12 cellular contexts compared by ENCODE assay signal in genomic region chr4:76801621-76802545, GRCh38.
DNase-seq lines count a peak whose midpoint lies in the region; ATAC-seq and TF ChIP-seq lines count a peak whose summit lies in the region.
"Had no signal": no experiment of that assay in that cellular context is flagged by ENCODE, and none has a peak within 500 bp of the region (broad histone marks: within the 10 kb centered on the region; RNA-seq: fewer than 3 reads in every experiment).

No MANE protein-coding gene starts in this region.

- H3K4me1 Mint-ChIP-seq in activated CD4-positive, alpha-beta T cell treated with anti-CD3 and anti-CD28 coated beads, Interleukin-2, amount 10 ng/mL, durations not matched to agents 7 days and 5 days = no peaks in the 10 kb centered on the region
- H3K4me1 Mint-ChIP-seq in activated naive CD4-positive, alpha-beta T cell treated with anti-CD3 and anti-CD28 coated beads for 36 hours (ENCODE audit: low read depth) = no peaks in the 10 kb centered on the region

- peak overlapping the region; percentile 47; the same call in 1 of the 2 replicates for H3K9ac ChIP-seq in HUES48 (ENCODE audit: low read depth, low read length)

- H3K4me1 ChIP-seq in HUES48 (ENCODE audit: control insufficient read depth, insufficient read depth, low read length) (peaks cover 19% of the 10 kb centered on the region), esophagus muscularis mucosa (peaks cover 7 to 19% (median 12%) of the 10 kb centered on the region in 4 donors), left lung (no peaks in the 10 kb centered on the region), stomach (no peaks in the 10 kb centered on the region)

- POLR2A ChIA-PET in activated CD4-positive, alpha-beta T cell treated with anti-CD3 and anti-CD28 coated beads, Interleukin-2, amount 10 ng/mL, durations not matched to agents 7 days and 5 days (lab: Charles Lee) = no interaction called here

- peaks cover 6% of the 10 kb centered on the region for H3K9me3 Mint-ChIP-seq in activated CD4-positive, alpha-beta T cell treated with anti-CD3 and anti-CD28 coated beads, Interleukin-2, amount 10 ng/mL, durations not matched to agents 7 days and 5 days
- H3K9me3 Mint-ChIP-seq in activated naive CD4-positive, alpha-beta T cell treated with anti-CD3 and anti-CD28 coated beads for 36 hours = peaks cover 8% of the 10 kb centered on the region

- intact Hi-C loops in esophagus muscularis mucosa (cut with DNase I) = no loop called here
- intact Hi-C loops in left lung (cut with DNase I) = no loop called here
- intact Hi-C loops in stomach (cut with DNase I; ENCODE audit: low total_unique reads) = no loop called here
- intact Hi-C loops in activated naive CD4-positive, alpha-beta T cell treated with anti-CD3 and anti-CD28 coated beads for 36 hours (cut with micrococcal nuclease) = no loop called here

- CTCF ChIA-PET in activated CD4-positive, alpha-beta T cell treated with anti-CD3 and anti-CD28 coated beads, Interleukin-2, amount 10 ng/mL, durations not matched to agents 7 days and 5 days (lab: Charles Lee) = interaction anchor here (0.6 to 0.9 kb wide), 2 partner anchors 35 to 36 kb away, joined by 3 read pairs; no protein-coding TSS in a partner anchor
- CTCF ChIA-PET in activated naive CD4-positive, alpha-beta T cell treated with anti-CD3 and anti-CD28 coated beads for 36 hours (lab: Charles Lee) = interaction anchor here (0.6 kb wide), 1 partner anchor 187 kb away, joined by 3 read pairs; no protein-coding TSS in a partner anchor

- peaks cover 2% of the 10 kb centered on the region for H3K27me3 Mint-ChIP-seq in activated CD4-positive, alpha-beta T cell treated with anti-CD3 and anti-CD28 coated beads, Interleukin-2, amount 10 ng/mL, durations not matched to agents 7 days and 5 days
- H3K27me3 Mint-ChIP-seq in activated naive CD4-positive, alpha-beta T cell treated with anti-CD3 and anti-CD28 coated beads for 36 hours (ENCODE audit: low read depth) = peaks cover 17% of the 10 kb centered on the region

- no peak for DNase-seq in esophagus muscularis mucosa (ENCODE audit: extremely low spot score)
- DNase-seq in left lung = no peak
- DNase-seq in stomach = no peak
- no peak for DNase-seq in stimulated activated naive CD4-positive, alpha-beta T cell (lab: John Stamatoyannopoulos, UW)
- DNase-seq in NCI-H187 (lab: John Stamatoyannopoulos, UW) = no peak
- no peak for DNase-seq in activated CD4-positive, alpha-beta T cell treated with anti-CD3 and anti-CD28 coated beads, Interleukin-2, amount 10 ng/mL, durations not matched to agents 7 days and 5 days
- DNase-seq in activated naive CD4-positive, alpha-beta T cell treated with anti-CD3 and anti-CD28 coated beads for 36 hours = no peak
- DNase-seq: activated T-cell treated with anti-CD3 and anti-CD28 coated beads, Interleukin-2, amount 50 U/mL, for 72 hours; cortex of kidney; WERI-Rb-1 had no signal

- H3K27ac ChIP-seq in HUES48 (ENCODE audit: low read depth, low read length) (peak overlapping the region; percentile 73), esophagus muscularis mucosa (replicated peaks in 1 of 4) (peak overlapping the region; percentile 23 to 52 (median 30)), left lung (peak overlapping the region in 1 of 2 donors; percentile 59), stomach (peak overlapping the region in 4 of 5 donors; percentile 18 to 43 (median 31))
- H3K27ac ChIP-seq: WERI-Rb-1 had no signal

- H3K4me3 ChIP-seq in HUES48 (ENCODE audit: low read depth, low read length) (peak overlapping the region; percentile 55), esophagus muscularis mucosa (peak overlapping the region; percentile 35 to 37 (median 36)), left lung (no peak overlapping the region), stomach (peak overlapping the region in 3 of 4 donors; percentile 13 to 24 (median 19))
- H3K4me3 ChIP-seq: GM12878 had no signal

- peaks cover under 1% of the 10 kb centered on the region for H3K36me3 Mint-ChIP-seq in activated CD4-positive, alpha-beta T cell treated with anti-CD3 and anti-CD28 coated beads, Interleukin-2, amount 10 ng/mL, durations not matched to agents 7 days and 5 days (ENCODE audit: low read depth)
- H3K36me3 Mint-ChIP-seq in activated naive CD4-positive, alpha-beta T cell treated with anti-CD3 and anti-CD28 coated beads for 36 hours (ENCODE audit: low read depth) = peaks cover under 1% of the 10 kb centered on the region

- TF ChIP-seq CTCF in esophagus muscularis mucosa (IDR thresholded peaks at IDR 0.05) = no peak
- no peak for TF ChIP-seq CTCF in left lung (IDR thresholded peaks at IDR 0.05)
- no peak for TF ChIP-seq CTCF in stomach (IDR thresholded peaks at IDR 0.05)

- no peak overlapping the region for H3K27ac Mint-ChIP-seq in activated CD4-positive, alpha-beta T cell treated with anti-CD3 and anti-CD28 coated beads, Interleukin-2, amount 10 ng/mL, durations not matched to agents 7 days and 5 days
- no peak overlapping the region for H3K27ac Mint-ChIP-seq in activated naive CD4-positive, alpha-beta T cell treated with anti-CD3 and anti-CD28 coated beads for 36 hours
- H3K27ac Mint-ChIP-seq: activated T-cell treated with anti-CD3 and anti-CD28 coated beads, Interleukin-2, amount 50 U/mL, for 72 hours had no signal

- no peak overlapping the region for H3K4me3 Mint-ChIP-seq in activated CD4-positive, alpha-beta T cell treated with anti-CD3 and anti-CD28 coated beads, Interleukin-2, amount 10 ng/mL, durations not matched to agents 7 days and 5 days
- H3K4me3 Mint-ChIP-seq in activated naive CD4-positive, alpha-beta T cell treated with anti-CD3 and anti-CD28 coated beads for 36 hours = no peak overlapping the region
- H3K4me3 Mint-ChIP-seq: activated T-cell treated with anti-CD3 and anti-CD28 coated beads, Interleukin-2, amount 50 U/mL, for 72 hours had no signal

- peak; percentile 57 for ATAC-seq in left lung

- H3K27me3 ChIP-seq in HUES48 (ENCODE audit: control insufficient read depth, insufficient read depth, low read length) = peaks cover 22% of the 10 kb centered on the region
- H3K27me3 ChIP-seq in esophagus muscularis mucosa = no peaks in the 10 kb centered on the region
- no peaks in the 10 kb centered on the region for H3K27me3 ChIP-seq in left lung
- H3K27me3 ChIP-seq in stomach = peaks cover 0 to 8% (median 0%) of the 10 kb centered on the region in 3 donors

- WGBS in esophagus muscularis mucosa = 64% methylated on average over 47 of the region's 50 CpGs
- WGBS in stomach, 5 donors = 52 to 65% (median 57%) methylated on average over 49 to 50 of the region's 50 CpGs

- H3K9me3 ChIP-seq in HUES48 (ENCODE audit: control insufficient read depth, insufficient read depth, low read length) (no peaks in the 10 kb centered on the region), esophagus muscularis mucosa (no peaks in the 10 kb centered on the region), left lung (no peaks in the 10 kb centered on the region), stomach (peaks cover 0 to 4% (median 2%) of the 10 kb centered on the region in 4 donors)

- TF ChIP-seq POLR2A in esophagus muscularis mucosa (IDR thresholded peaks at IDR 0.05; ENCODE audit: low read depth) = no peak
- no peak for TF ChIP-seq POLR2A in stomach (IDR thresholded peaks at IDR 0.05)

- H3K36me3 ChIP-seq in HUES48 (ENCODE audit: control insufficient read depth, insufficient read depth, low read length) (no peaks in the 10 kb centered on the region), esophagus muscularis mucosa (no peaks in the 10 kb centered on the region), left lung (no peaks in the 10 kb centered on the region), stomach (no peaks in the 10 kb centered on the region)
- H3K36me3 ChIP-seq: WERI-Rb-1 had no signal

- TF ChIP-seq EP300 in esophagus muscularis mucosa (IDR thresholded peaks at IDR 0.05) = no peak
- TF ChIP-seq EP300 in stomach (IDR thresholded peaks at IDR 0.05) = no peak

Comparison
In these comparisons a context has a peak if more than half of its experiments do, and no peak if none do; other contexts are left out.
1. H3K4me3 ChIP-seq: peak in HUES48 (single experiment), esophagus muscularis mucosa (4 of 4) and stomach (3 of 4); none in left lung (0 of 2).